In the genomic region with DNA sequence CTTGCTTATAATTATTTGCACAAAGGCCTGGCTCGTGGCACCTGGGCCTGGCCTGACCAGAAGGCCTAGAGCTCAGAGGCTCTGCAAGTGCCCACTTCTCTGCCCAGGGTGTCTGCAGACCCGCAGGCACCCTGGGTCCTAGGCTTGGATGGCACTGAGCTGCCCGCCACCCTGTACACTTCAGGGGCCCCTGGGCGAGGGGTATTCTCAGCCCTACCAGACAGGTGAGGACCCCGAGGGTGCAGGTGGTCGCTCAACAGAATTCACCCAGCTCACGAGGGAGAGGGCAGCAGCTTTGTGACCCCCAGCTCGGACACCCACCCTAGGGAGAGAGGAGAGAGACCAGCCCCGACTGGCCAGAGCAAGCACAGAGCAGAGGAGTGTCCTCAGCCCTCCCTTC, we compare ENCODE assay signal across 31 cellular contexts.
"Had no signal": no experiment of that assay in that cellular context is flagged by ENCODE, and none has a peak within 500 bp of the region (broad histone marks: within the 10 kb centered on the region; RNA-seq: fewer than 3 reads in every experiment).

No MANE protein-coding gene starts in this region.

- H3K79me2 ChIP-seq: parathyroid adenoma had no signal

- H3K27me3 Mint-ChIP-seq: natural killer cell treated with Interleukin-12 subunit alpha and Interleukin-12 subunit beta and Interleukin-15 and Interleukin-18, amount 100 ng/mL, for 72 hours; progenitor cell of endocrine pancreas had no signal

- FAIRE-seq: small intestine, urothelium cell line had no signal

- H3K9me3 ChIP-seq: neutrophil, ovary, psoas muscle, right lobe of liver, sigmoid colon, thoracic aorta, thyroid gland, tibial nerve, upper lobe of left lung, vagina had no signal

- H3K36me3 ChIP-seq: neural progenitor cell, neutrophil, ovary, right lobe of liver, thoracic aorta, thyroid gland had no signal

- H3K27me3 ChIP-seq: neural progenitor cell, neutrophil, ovary, right lobe of liver, sigmoid colon, thyroid gland, tibial nerve, upper lobe of left lung, vagina had no signal

- H3K4me2 ChIP-seq: neural progenitor cell had no signal

- H3K9me3 Mint-ChIP-seq: naive B cell; naive thymus-derived CD8-positive, alpha-beta T cell; natural killer cell treated with Interleukin-12 subunit alpha and Interleukin-12 subunit beta and Interleukin-15 and Interleukin-18, amount 100 ng/mL, for 72 hours; neural progenitor cell; stimulated activated effector memory CD8-positive, alpha-beta T cell treated with anti-CD3 and anti-CD28 coated beads, Interleukin-12 subunit alpha, Interleukin-12 subunit beta, amount 100 ng/mL, for 72 hours; stimulated activated naive B cell treated with anti-CD40 and anti-IgM and Interleukin-4, amounts not matched to agents 10 μg/mL and 1 μg/mL and 100 μg/mL, for 72 hours; stimulated activated naive CD8-positive, alpha-beta T cell treated with anti-CD3 and anti-CD28 coated beads, Interleukin-15, Interleukin-2, amounts not matched to agents 100 ng/mL and 50 ng/mL, for 24 hours had no signal

- H3K36me3 Mint-ChIP-seq: naive B cell; naive thymus-derived CD8-positive, alpha-beta T cell; natural killer cell treated with Interleukin-12 subunit alpha and Interleukin-12 subunit beta and Interleukin-15 and Interleukin-18, amount 100 ng/mL, for 72 hours; neural progenitor cell; stimulated activated effector memory CD8-positive, alpha-beta T cell treated with anti-CD3 and anti-CD28 coated beads, Interleukin-12 subunit alpha, Interleukin-12 subunit beta, amount 100 ng/mL, for 72 hours; stimulated activated naive B cell treated with anti-CD40 and anti-IgM and Interleukin-4, amounts not matched to agents 10 μg/mL and 1 μg/mL and 100 μg/mL, for 72 hours had no signal

- ATAC-seq: naive thymus-derived CD8-positive, alpha-beta T cell; right cardiac atrium; right lobe of liver; stimulated activated effector memory CD8-positive, alpha-beta T cell treated with anti-CD3 and anti-CD28 coated beads, Interleukin-12 subunit alpha, Interleukin-12 subunit beta, amount 100 ng/mL, for 72 hours; stimulated activated naive B cell treated with anti-CD40 and anti-IgM and Interleukin-4, amounts not matched to agents 10 μg/mL and 1 μg/mL and 100 μg/mL, for 72 hours had no signal

- H3K27ac ChIP-seq: neural progenitor cell, neutrophil, ovary, parathyroid adenoma, psoas muscle, right lobe of liver, sigmoid colon, thoracic aorta, thyroid gland, tibial nerve, upper lobe of left lung, vagina had no signal

- H3K4me3 ChIP-seq: neural progenitor cell, ovary, psoas muscle, right lobe of liver, sigmoid colon, thoracic aorta, thyroid gland, tibial nerve, upper lobe of left lung, vagina had no signal

- H3K9ac ChIP-seq: neural progenitor cell, parathyroid adenoma had no signal

- H3K4me1 Mint-ChIP-seq: naive thymus-derived CD8-positive, alpha-beta T cell; neural progenitor cell; stimulated activated effector memory CD8-positive, alpha-beta T cell treated with anti-CD3 and anti-CD28 coated beads, Interleukin-12 subunit alpha, Interleukin-12 subunit beta, amount 100 ng/mL, for 72 hours; stimulated activated naive B cell treated with anti-CD40 and anti-IgM and Interleukin-4, amounts not matched to agents 10 μg/mL and 1 μg/mL and 100 μg/mL, for 72 hours had no signal

- H3K4me1 ChIP-seq: neural progenitor cell, parathyroid adenoma, psoas muscle, sigmoid colon, thyroid gland, tibial nerve, upper lobe of left lung, vagina had no signal

- H3K4me3 Mint-ChIP-seq: naive B cell; naive thymus-derived CD8-positive, alpha-beta T cell; natural killer cell treated with Interleukin-12 subunit alpha and Interleukin-12 subunit beta and Interleukin-15 and Interleukin-18, amount 100 ng/mL, for 72 hours; stimulated activated effector memory CD8-positive, alpha-beta T cell treated with anti-CD3 and anti-CD28 coated beads, Interleukin-12 subunit alpha, Interleukin-12 subunit beta, amount 100 ng/mL, for 72 hours; stimulated activated naive B cell treated with anti-CD40 and anti-IgM and Interleukin-4, amounts not matched to agents 10 μg/mL and 1 μg/mL and 100 μg/mL, for 72 hours; stimulated activated naive CD8-positive, alpha-beta T cell treated with anti-CD3 and anti-CD28 coated beads, Interleukin-15, Interleukin-2, amounts not matched to agents 100 ng/mL and 50 ng/mL, for 24 hours had no signal

- H3K27ac Mint-ChIP-seq: naive B cell; natural killer cell treated with Interleukin-12 subunit alpha and Interleukin-12 subunit beta and Interleukin-15 and Interleukin-18, amount 100 ng/mL, for 72 hours; progenitor cell of endocrine pancreas; stimulated activated effector memory CD8-positive, alpha-beta T cell treated with anti-CD3 and anti-CD28 coated beads, Interleukin-12 subunit alpha, Interleukin-12 subunit beta, amount 100 ng/mL, for 72 hours; stimulated activated naive B cell treated with anti-CD40 and anti-IgM and Interleukin-4, amounts not matched to agents 10 μg/mL and 1 μg/mL and 100 μg/mL, for 72 hours; stimulated activated naive CD8-positive, alpha-beta T cell treated with anti-CD3 and anti-CD28 coated beads, Interleukin-15, Interleukin-2, amounts not matched to agents 100 ng/mL and 50 ng/mL, for 24 hours had no signal

- DNase-seq: naive B cell; naive thymus-derived CD8-positive, alpha-beta T cell; nucleus accumbens; ovary; posterior cingulate gyrus; psoas muscle; right lobe of liver; sigmoid colon; small intestine; stimulated activated CD4-positive, alpha-beta T cell treated with anti-CD3 and anti-CD28 coated beads, Interleukin-15, amount 100 ng/mL, for 24 hours; stimulated activated CD4-positive, alpha-beta T cell treated with anti-CD3 and anti-CD28 coated beads, Interleukin-2, amount 100 ng/mL, for 24 hours; stimulated activated CD4-positive, alpha-beta T cell treated with anti-CD3 and anti-CD28 coated beads, Interleukin-2, amount 100 ng/mL, for 48 hours; stimulated activated CD4-positive, alpha-beta T cell treated with anti-CD3 and anti-CD28 coated beads, Interleukin-4, amount 100 ng/mL, for 24 hours; stimulated activated naive B cell treated with anti-CD40 and anti-IgM and Interleukin-4, amounts not matched to agents 10 μg/mL and 1 μg/mL and 100 μg/mL, for 72 hours; stimulated activated naive CD4-positive, alpha-beta T cell treated with Interleukin-2 at 50 U/mL for 16 hours; substantia nigra; thyroid gland; trophoblast cell; upper lobe of left lung had no signal

- H2AFZ ChIP-seq: neural progenitor cell, parathyroid adenoma had no signal
